Comparison of ENCODE assay signal across 8 cellular contexts in genomic region chr3:182793663-182794454, GRCh38. TPM values are rescaled to one million over a fixed set of nuclear protein-coding genes. Genes with fewer than 3 reads are reported as not detected.
DNase-seq lines count a peak whose midpoint lies in the region; ATAC-seq and TF ChIP-seq lines count a peak whose summit lies in the region.

No MANE protein-coding gene starts in this region.

- H3K36me3 ChIP-seq in right lobe of liver: no peaks in the 10 kb centered on the region

- no peaks in the 10 kb centered on the region for H3K27me3 ChIP-seq in right lobe of liver

- peak; percentile 71 to 92 (median 80) for DNase-seq in NCI-H1417 (lab: John Stamatoyannopoulos, UW)
- DNase-seq in NCI-H1417 treated with DMSO at 0.1 percent for 48 hours (lab: John Stamatoyannopoulos, UW): no peak
- peak; percentile 69 for DNase-seq in NB4 (ENCODE audit: low read depth)
- peak; percentile 15 to 23 for DNase-seq in activated CD4-positive, alpha-beta T cell treated with anti-CD3 and anti-CD28 coated beads for 24 hours (ENCODE audit: low read depth in 2 of 2)
- DNase-seq in dedifferentiated amniotic fluid mesenchymal stem cell (ENCODE audit: extremely low spot score): peak; percentile 39
- DNase-seq in right lobe of liver: peak; percentile 51 to 65 (median 57)
- DNase-seq in stimulated activated CD4-positive, alpha-beta T cell treated with anti-CD3 and anti-CD28 coated beads, TNF-alpha, amount 100 ng/mL, for 4 hours (ENCODE audit: low read depth in 3 of 3): peak; percentile 3 to 36 (median 22)

- WGBS in right lobe of liver (ENCODE audit: insufficient coverage, low coverage, low lambda C conversion rate, missing lambda C conversion rate): 0% methylated on average over 16 of the region's 86 CpGs

- TF ChIP-seq POLR2A in NB4 (IDR thresholded peaks at IDR 0.05; ENCODE audit: extremely low read depth, insufficient read length) (no peak), right lobe of liver (IDR thresholded peaks at IDR 0.05) (no peak)

- peaks cover 0 to 22% (median 4%) of the 10 kb centered on the region in 4 donors for H3K4me1 ChIP-seq in right lobe of liver

- no peak for TF ChIP-seq CTCF in NB4 (IDR thresholded peaks at IDR 0.05; ENCODE audit: low read depth, low read length)
- TF ChIP-seq CTCF in right lobe of liver (IDR thresholded peaks at IDR 0.05): no peak

- H3K27ac ChIP-seq in right lobe of liver: peak overlapping the region; percentile 88 to 94 (median 92)

- H3K9me3 ChIP-seq in right lobe of liver: no peaks in the 10 kb centered on the region

- H3K4me3 ChIP-seq in NB4 (ENCODE audit: low read depth, low read length) (peak overlapping the region; percentile 96), right lobe of liver (peak overlapping the region; percentile 73 to 86 (median 80))

- intact Hi-C loops in right lobe of liver (cut with DNase I): no loop called here

- ATAC-seq in HG02571 (IDR thresholded peaks at IDR 0.05; ENCODE audit: unreplicated experiment) (peak; percentile 39), right lobe of liver (peak; percentile 47 to 74 (median 69))

RNA-seq across cellular contexts. Expression of gene ATP11B, which starts 0.6 kb away (rescaled TPM):
- total RNA-seq in right lobe of liver: 10 to 100 TPM; 25.1 to 36.3 (median 27.8) TPM
